31 cellular contexts compared by ENCODE assay signal in genomic region chr1:161076410-161076809, GRCh38. TPM values are rescaled to one million over a fixed set of nuclear protein-coding genes. Genes with fewer than 3 reads are reported as not detected.
"Had no signal": no experiment of that assay in that cellular context is flagged by ENCODE, and none has a peak within 500 bp of the region (broad histone marks: within the 10 kb centered on the region; RNA-seq: fewer than 3 reads in every experiment).

No MANE protein-coding gene starts in this region.

- H3K4me1 ChIP-seq: pancreas, prostate gland, thyroid gland had no signal

- ATAC-seq: activated naive CD8-positive, alpha-beta T cell treated with anti-CD3 and anti-CD28 coated beads, Interleukin-2, amount 50 U/mL, for 24 hours; left colon; pancreas; sciatic nerve; stimulated activated memory B cell treated with anti-CD40 and anti-IgM and Interleukin-4, amounts not matched to agents 10 μg/mL and 1 μg/mL and 100 μg/mL, for 72 hours; stimulated activated naive CD8-positive, alpha-beta T cell treated with anti-CD3 and anti-CD28 coated beads, Interleukin-15, amount 100 ng/mL, for 72 hours had no signal

- H3K36me3 ChIP-seq: pancreas, prostate gland, thyroid gland, WERI-Rb-1 had no signal

- DNase-seq: activated CD4-positive, alpha-beta memory T cell treated with anti-CD3 and anti-CD28 coated beads for 36 hours; activated CD4-positive, alpha-beta T cell treated with anti-CD3 and anti-CD28 coated beads, Interleukin-2, amount 10 ng/mL, durations not matched to agents 24 days and 14 days; activated CD4-positive, CD25-positive, alpha-beta regulatory T cell treated with anti-CD3 and anti-CD28 coated beads, Interleukin-2, amount 50 U/mL, for 72 hours; activated CD8-positive, alpha-beta memory T cell treated with anti-CD3 and anti-CD28 coated beads, Interleukin-2, amount 50 U/mL, for 4 hours; activated gamma-delta T cell treated with Interleukin-2 at 50 U/mL for 16 hours; activated naive CD8-positive, alpha-beta T cell treated with anti-CD3 and anti-CD28 coated beads, Interleukin-2, amount 50 U/mL, for 24 hours; activated T-cell treated with anti-CD3 and anti-CD28 coated beads, Interleukin-2, amount 50 U/mL, for 1 hour; amygdala; endodermal cell; head of caudate nucleus; hippocampal formation; kidney; left colon; naive B cell; nephron progenitor cell; pancreas; retina; stimulated activated CD4-positive, alpha-beta T cell treated with anti-CD3 and anti-CD28 coated beads, Interleukin-1b, Interleukin-23, amount 100 ng/mL, for 48 hours; stimulated activated CD4-positive, alpha-beta T cell treated with anti-CD3 and anti-CD28 coated beads, Interleukin-4, amount 100 ng/mL, for 4 hours; stimulated activated CD8-positive, alpha-beta memory T cell treated with anti-CD3 and anti-CD28 coated beads, Interleukin-4, amount 100 ng/mL, for 48 hours; stimulated activated naive CD8-positive, alpha-beta T cell treated with anti-CD3 and anti-CD28 coated beads, Interleukin-15, amount 100 ng/mL, for 72 hours; substantia nigra; thyroid gland; WERI-Rb-1 had no signal

- H3K27me3 ChIP-seq: pancreas, thyroid gland had no signal

- H3K9me3 ChIP-seq: pancreas, prostate gland, thyroid gland had no signal

- H3K27ac ChIP-seq: pancreas, prostate gland, thyroid gland, WERI-Rb-1 had no signal

- H3K4me3 ChIP-seq: pancreas, prostate gland, skin epidermis, thyroid gland had no signal

RNA-seq across cellular contexts. Expression of gene ARHGAP30, which starts 6.7 kb away (rescaled TPM):
- total RNA-seq: fibroblast of lung had no signal
- polyA plus RNA-seq: fibroblast of lung had no signal

RNA-seq across cellular contexts. Expression of gene NECTIN4, which starts 12.9 kb away (rescaled TPM):
- total RNA-seq: endodermal cell; liver; T-helper 1 cell treated with Interleukin-12 subunit alpha and Interleukin-12 subunit beta and Interleukin-4 antibody, amounts not matched to agents 30 ng/mL and 1 ng/mL, for 36 hours had no signal

RNA-seq across cellular contexts. Expression of gene KLHDC9, which starts 21.8 kb away (rescaled TPM):
- total RNA-seq: activated CD4-positive, alpha-beta T cell treated with anti-CD3 and anti-CD28 coated beads, Interleukin-2, amount 10 ng/mL, durations not matched to agents 24 days and 14 days; T-helper 1 cell treated with Interleukin-12 subunit alpha and Interleukin-12 subunit beta and Interleukin-4 antibody, amounts not matched to agents 30 ng/mL and 1 ng/mL, for 36 hours had no signal
